ENCODE assay signal across 18 cellular contexts in genomic region chr1:36881071-36881405, GRCh38.
DNase-seq lines count a peak whose midpoint lies in the region; TF ChIP-seq lines count a peak whose summit lies in the region.
"Had no signal": no experiment of that assay in that cellular context is flagged by ENCODE, and none has a peak within 500 bp of the region (broad histone marks: within the 10 kb centered on the region; RNA-seq: fewer than 3 reads in every experiment).

No MANE protein-coding gene starts in this region.

- no peaks in the 10 kb centered on the region for H3K9me3 Mint-ChIP-seq in H9

- H3K79me2 ChIP-seq in H9 (ENCODE audit: insufficient read depth, low read length) = no peaks in the 10 kb centered on the region

- TF ChIP-seq EP300 in stomach (IDR thresholded peaks at IDR 0.05) = no peak

- peaks cover 3% of the 10 kb centered on the region for H3K27me3 Mint-ChIP-seq in H9 (ENCODE audit: low read depth)
- H3K27me3 Mint-ChIP-seq: CD4-positive, CD25-positive, alpha-beta regulatory T cell had no signal

- H3K9me3 ChIP-seq in H9 (ENCODE audit: control insufficient read depth, low read depth, low read length) = no peaks in the 10 kb centered on the region
- H3K9me3 ChIP-seq in colonic mucosa = no peaks in the 10 kb centered on the region
- no peaks in the 10 kb centered on the region for H3K9me3 ChIP-seq in stomach
- H3K9me3 ChIP-seq: SJCRH30 had no signal

- no peak overlapping the region for H3K23ac ChIP-seq in H9 (ENCODE audit: insufficient read length, low read depth, low read length)

- no peak overlapping the region for H2BK20ac ChIP-seq in H9 (ENCODE audit: low read depth, low read length, poor library complexity, severe bottlenecking)

- H3K27ac Mint-ChIP-seq in H9 = no peak overlapping the region
- H3K27ac Mint-ChIP-seq: CD4-positive, CD25-positive, alpha-beta regulatory T cell had no signal

- DNase-seq in H9 = peak; percentile 4
- peak; percentile 10 for DNase-seq in colonic mucosa
- peak; percentile 4 to 48 for DNase-seq in lower leg skin (ENCODE audit: low spot score in 2 of 2)
- peak; percentile 9 for DNase-seq in stomach
- no peak for DNase-seq in AG08396 (ENCODE audit: low spot score)
- DNase-seq in GM19240 (ENCODE audit: insufficient read length, low spot score) = no peak
- no peak for DNase-seq in NAMALWA (ENCODE audit: low spot score)
- DNase-seq: CD4-positive, CD25-positive, alpha-beta regulatory T cell; DMS 273 treated with DMSO at 0.1 percent for 48 hours; DMS79 treated with DMSO at 0.1 percent for 48 hours; Kasumi-1; NCI-H1417; NCI-H1694 treated with DMSO at 0.1 percent for 48 hours; NCI-H2081 treated with DMSO at 0.1 percent for 48 hours; NCI-H2171 treated with DMSO at 0.1 percent for 48 hours; NCI-H524 treated with DMSO at 0.1 percent for 48 hours; OCI-M1; SJCRH30 had no signal

- H3K36me3 ChIP-seq in colonic mucosa (no peaks in the 10 kb centered on the region), stomach (no peaks in the 10 kb centered on the region)
- H3K36me3 ChIP-seq: SJCRH30 had no signal

- H3K9ac ChIP-seq in H9 (ENCODE audit: extremely low read depth, insufficient read length, low read length) (no peak overlapping the region), colonic mucosa (ENCODE audit: low read depth in 2 of 2, low read length in 2 of 2) (no peak overlapping the region)

- H3K4ac ChIP-seq in H9 (ENCODE audit: low read depth, low read length) = no peak overlapping the region

- H3K4me1 ChIP-seq in H9 (ENCODE audit: insufficient read depth, low read length) = no peaks in the 10 kb centered on the region
- no peaks in the 10 kb centered on the region for H3K4me1 ChIP-seq in colonic mucosa
- H3K4me1 ChIP-seq in stomach = no peaks in the 10 kb centered on the region
- H3K4me1 ChIP-seq: SJCRH30 had no signal

- no peak overlapping the region for H2BK5ac ChIP-seq in H9 (ENCODE audit: insufficient read length, low read length)

- H3K79me1 ChIP-seq in H9 (ENCODE audit: insufficient read depth, low read depth, low read length, poor library complexity, severe bottlenecking) = no peaks in the 10 kb centered on the region

- H2BK120ac ChIP-seq in H9 (ENCODE audit: low read depth, low read length, poor library complexity, severe bottlenecking) = no peak overlapping the region

- no peak overlapping the region for H3K27ac ChIP-seq in H9 (ENCODE audit: insufficient read length, low read depth, low read length)
- no peak overlapping the region for H3K27ac ChIP-seq in colonic mucosa
- H3K27ac ChIP-seq in stomach = no peak overlapping the region
- H3K27ac ChIP-seq: SJCRH30 had no signal

- no CpG with 5 or more reads among the region's 3 CpGs for WGBS in H9 (ENCODE audit: extremely low coverage, insufficient read length, low lambda C conversion rate)
- 90 to 92% methylated on average over 3 of the region's 3 CpGs for WGBS in lower leg skin, 2 donors
- WGBS in stomach, 5 donors = 75 to 96% (median 85%) methylated on average over 3 of the region's 3 CpGs

- H3K4me3 ChIP-seq in colonic mucosa (no peak overlapping the region), lower leg skin (ENCODE audit: low read depth, poor library complexity, severe bottlenecking) (no peak overlapping the region), stomach (no peak overlapping the region)
- H3K4me3 ChIP-seq: SJCRH30 had no signal

- H3K56ac ChIP-seq in H9 (ENCODE audit: insufficient read length, low read depth, low read length) = no peak overlapping the region

- no peak overlapping the region for H2BK12ac ChIP-seq in H9 (ENCODE audit: insufficient read length, low read depth, low read length)

- intact Hi-C loops in colonic mucosa (cut with DNase I) = no loop called here
- intact Hi-C loops in lower leg skin (cut with DNase I; ENCODE audit: low total_unique reads) = no loop called here
- intact Hi-C loops in stomach (cut with DNase I; ENCODE audit: low total_unique reads) = no loop called here

- H2AK5ac ChIP-seq in H9 (ENCODE audit: insufficient read length, low read length) = no peak overlapping the region

- no peaks in the 10 kb centered on the region; a peak in 1 of 7 replicates for H3K36me3 Mint-ChIP-seq in H9 (ENCODE audit: insufficient read depth in 1 of 3, low read depth in 3 of 3)
- H3K36me3 Mint-ChIP-seq: CD4-positive, CD25-positive, alpha-beta regulatory T cell had no signal

- no peak overlapping the region for H2BK15ac ChIP-seq in H9 (ENCODE audit: low read depth, low read length)

- H3K14ac ChIP-seq in H9 (ENCODE audit: insufficient read depth, low read length) = no peak overlapping the region

- no peak overlapping the region for H3K4me3 Mint-ChIP-seq in H9
- H3K4me3 Mint-ChIP-seq: CD4-positive, CD25-positive, alpha-beta regulatory T cell had no signal

- TF ChIP-seq CTCF in H9 (conservative IDR thresholded peaks at IDR 0.05) = no peak
- no peak for TF ChIP-seq CTCF in colonic mucosa (IDR thresholded peaks at IDR 0.05)
- TF ChIP-seq CTCF in lower leg skin (IDR thresholded peaks at IDR 0.05) = no peak
- TF ChIP-seq CTCF in stomach (IDR thresholded peaks at IDR 0.05) = no peak

- no peaks in the 10 kb centered on the region for H3K27me3 ChIP-seq in H9 (ENCODE audit: insufficient read depth, low read length)
- H3K27me3 ChIP-seq in colonic mucosa = no peaks in the 10 kb centered on the region
- H3K27me3 ChIP-seq in stomach = peaks cover 0 to 24% (median 5%) of the 10 kb centered on the region in 3 donors

- H3K18ac ChIP-seq in H9 (ENCODE audit: insufficient read length, low read depth, low read length) = no peak overlapping the region

- no peaks in the 10 kb centered on the region for H3K23me2 ChIP-seq in H9 (ENCODE audit: insufficient read length, low read depth, low read length, poor library complexity, severe bottlenecking)

- TF ChIP-seq POLR2A in lower leg skin (IDR thresholded peaks at IDR 0.05) = no peak
- no peak for TF ChIP-seq POLR2A in stomach (IDR thresholded peaks at IDR 0.05)

- H4K20me1 ChIP-seq in H9 (ENCODE audit: control insufficient read depth, insufficient read depth, insufficient read length) = no peaks in the 10 kb centered on the region

- no peaks in the 10 kb centered on the region for H3K4me1 Mint-ChIP-seq in H9
- H3K4me1 Mint-ChIP-seq: CD4-positive, CD25-positive, alpha-beta regulatory T cell had no signal

- H4K91ac ChIP-seq in H9 (ENCODE audit: insufficient read length, low read depth, low read length) = no peak overlapping the region

- H2AFZ ChIP-seq in H9 (ENCODE audit: low read length) = no peak overlapping the region

- no peak overlapping the region for H3K4me2 ChIP-seq in H9 (ENCODE audit: insufficient read depth, insufficient read length, low read length)

- H4K8ac ChIP-seq in H9 (replicated peaks; ENCODE audit: insufficient read length, low read depth, low read length) = no peak overlapping the region

- H3T11ph ChIP-seq in H9 (ENCODE audit: low read length) = no peak overlapping the region

- H4K5ac ChIP-seq in H9 (ENCODE audit: insufficient read length, low read depth, low read length) = no peak overlapping the region

Comparison
In these comparisons a context has a peak if more than half of its experiments do, and no peak if none do; other contexts are left out.
1. DNase-seq: peak in H9 (single experiment), colonic mucosa (single experiment), lower leg skin (2 of 2) and stomach (single experiment); none in AG08396 (single experiment), GM19240 (single experiment) and NAMALWA (single experiment).